ENCODE assay signal across 15 cellular contexts in the genomic region with DNA sequence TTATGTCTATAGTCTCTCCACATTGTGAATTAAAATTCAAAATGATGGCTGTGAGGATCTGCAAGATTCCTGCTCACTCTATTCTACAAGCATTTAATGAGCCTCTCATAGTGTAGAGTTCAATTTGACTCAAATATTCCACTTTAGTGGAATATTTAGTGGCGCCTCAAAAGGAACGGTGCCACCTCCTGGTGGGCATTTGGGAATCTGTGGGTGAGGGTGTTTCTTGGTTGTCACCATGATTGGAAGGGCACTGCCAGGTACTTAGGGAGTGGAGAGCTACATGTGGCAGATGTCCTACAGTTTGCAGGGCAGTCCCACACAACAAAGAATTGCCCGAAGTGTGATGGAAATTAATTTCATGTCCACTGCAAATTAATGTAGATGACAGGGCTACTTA. TPM values are rescaled to one million over a fixed set of nuclear protein-coding genes. Genes with fewer than 3 reads are reported as not detected.
DNase-seq lines count a peak whose midpoint lies in the region; ATAC-seq, FAIRE-seq and TF ChIP-seq lines count a peak whose summit lies in the region.
"Had no signal": no experiment of that assay in that cellular context is flagged by ENCODE, and none has a peak within 500 bp of the region (broad histone marks: within the 10 kb centered on the region; RNA-seq: fewer than 3 reads in every experiment).

No MANE protein-coding gene starts in this region.

- intact Hi-C loops in HCT116 (cut with micrococcal nuclease) = no loop called here
- intact Hi-C loops in gastrocnemius medialis (cut with DNase I; ENCODE audit: low total_unique reads) = no loop called here

- CTCF ChIA-PET in BJ (lab: Yijun Ruan, JAX) = interaction anchor here (0.9 to 1.8 kb wide), 4 partner anchors 11 to 113 kb away, joined by 3 to 4 read pairs (median 4); no protein-coding TSS in a partner anchor
- CTCF ChIA-PET in HCT116 (lab: Charles Lee) = interaction anchor here (0.8 to 1.3 kb wide), 2 partner anchors 203 to 256 kb away, joined by 3 to 5 read pairs; no protein-coding TSS in a partner anchor

- H4K20me1 ChIP-seq in HCT116 (ENCODE audit: insufficient read depth) (no peaks in the 10 kb centered on the region), keratinocyte (ENCODE audit: control insufficient read depth, extremely low read depth, insufficient read depth, low read length) (no peaks in the 10 kb centered on the region)

- TF ChIP-seq RAD21 in HCT116 (IDR thresholded peaks at IDR 0.05; ENCODE audit: low read depth) = peak; percentile 67

- TF ChIP-seq POLR2A in HCT116 (IDR thresholded peaks at IDR 0.05; ENCODE audit: borderline replicate concordance, extremely low read depth, insufficient read depth, insufficient read length) = no peak
- no peak for TF ChIP-seq POLR2A in gastrocnemius medialis (IDR thresholded peaks at IDR 0.05)

- no TSS peak for BruUV-seq in HCT116 (replicated peaks; lab: Mats Ljungman, UMichigan)

- no peak for FAIRE-seq in keratinocyte (lab: Jason Lieb, UNC)
- FAIRE-seq: islet of Langerhans had no signal

- no peaks in the 10 kb centered on the region for H3K36me3 ChIP-seq in BJ (ENCODE audit: control insufficient read depth, insufficient read depth, low read length)
- no peaks in the 10 kb centered on the region for H3K36me3 ChIP-seq in HCT116 (ENCODE audit: control insufficient read depth in 1 of 2, insufficient read depth in 2 of 2, low read length in 2 of 2)
- H3K36me3 ChIP-seq in keratinocyte (ENCODE audit: control insufficient read depth in 2 of 2, extremely low read depth in 1 of 2, insufficient read depth in 2 of 2, low read length in 2 of 2) = no peaks in the 10 kb centered on the region
- H3K36me3 ChIP-seq in gastrocnemius medialis = no peaks in the 10 kb centered on the region
- H3K36me3 ChIP-seq: uterus had no signal

- H2AFZ ChIP-seq in HCT116 (ENCODE audit: low read depth, low read length, poor library complexity, severe bottlenecking) (no peak overlapping the region), keratinocyte (ENCODE audit: control insufficient read depth, low read length) (no peak overlapping the region)

- H3K9me3 ChIP-seq in HCT116 (ENCODE audit: control insufficient read depth in 1 of 2, insufficient read depth in 1 of 2, low read depth in 1 of 2, low read length in 2 of 2) = no peaks in the 10 kb centered on the region
- H3K9me3 ChIP-seq in keratinocyte (ENCODE audit: control insufficient read depth, low read depth, low read length) = no peaks in the 10 kb centered on the region
- H3K9me3 ChIP-seq in gastrocnemius medialis = no peaks in the 10 kb centered on the region
- H3K9me3 ChIP-seq: uterus had no signal

- H3K9ac ChIP-seq in HCT116 (ENCODE audit: low read length) = no peak overlapping the region
- H3K9ac ChIP-seq in keratinocyte (ENCODE audit: control insufficient read depth, extremely low read depth, insufficient read depth, low read length) = no peak overlapping the region

- H3K79me2 ChIP-seq in HCT116 (ENCODE audit: insufficient read depth, low read length) (no peaks in the 10 kb centered on the region), keratinocyte (ENCODE audit: control insufficient read depth, insufficient read depth, low read length) (no peaks in the 10 kb centered on the region)

- H3K27ac ChIP-seq in HCT116 (ENCODE audit: low read depth, low read length) (no peak overlapping the region), keratinocyte (ENCODE audit: control insufficient read depth, insufficient read depth, low read length) (no peak overlapping the region), gastrocnemius medialis (no peak overlapping the region)
- H3K27ac ChIP-seq: uterus had no signal

- no peak overlapping the region for H3K4me2 ChIP-seq in HCT116 (ENCODE audit: low read length)
- no peak overlapping the region for H3K4me2 ChIP-seq in keratinocyte (ENCODE audit: control insufficient read depth, extremely low read depth, insufficient read depth, low read depth, low read length)

- DNase-seq in BJ (ENCODE audit: low read depth) (no peak), HCT116 (ENCODE audit: low read depth, low spot score) (peak; percentile 1), keratinocyte (ENCODE audit: low read depth, low spot score) (no peak), NCI-H1436 treated with DMSO at 0.1 percent for 48 hours (lab: John Stamatoyannopoulos, UW) (no peak), gastrocnemius medialis (no peak)
- DNase-seq: activated T-cell treated with anti-CD3 and anti-CD28 coated beads, Interleukin-2, amount 50 U/mL, for 24 hours; DMS79 treated with DMSO at 0.1 percent for 48 hours; HCEC 1CT; nucleus accumbens; T-helper 17 cell; uterus had no signal

- H3K4me3 ChIP-seq in BJ (ENCODE audit: low read depth, low read length) (no peak overlapping the region), HCT116 (replicated peaks in 1 of 2; ENCODE audit: low read depth in 1 of 2, low read length in 2 of 2) (no peak overlapping the region), WI38 (ENCODE audit: low read depth, low read length) (no peak overlapping the region), keratinocyte (ENCODE audit: control insufficient read depth in 2 of 3, extremely low read depth in 1 of 3, insufficient read depth in 2 of 3, low read depth in 1 of 3, low read length in 3 of 3) (no peak overlapping the region), gastrocnemius medialis (no peak overlapping the region)
- H3K4me3 ChIP-seq: uterus had no signal

- H3K9me1 ChIP-seq in keratinocyte (ENCODE audit: control insufficient read depth, extremely low read depth, insufficient read depth, low read length) = no peaks in the 10 kb centered on the region

- H3K27me3 ChIP-seq in BJ (ENCODE audit: control insufficient read depth, insufficient read depth, low read length) = no peaks in the 10 kb centered on the region; the same call in 1 of the 2 replicates
- H3K27me3 ChIP-seq in HCT116 (ENCODE audit: insufficient read depth, low read length) = no peaks in the 10 kb centered on the region
- H3K27me3 ChIP-seq in keratinocyte (ENCODE audit: control insufficient read depth, extremely low read depth, insufficient read depth, low read length) = no peaks in the 10 kb centered on the region
- H3K27me3 ChIP-seq in gastrocnemius medialis = no peaks in the 10 kb centered on the region
- H3K27me3 ChIP-seq: uterus had no signal

- POLR2A ChIA-PET in BJ (lab: Charles Lee) = no interaction called here
- POLR2A ChIA-PET in HCT116 (lab: Charles Lee) = no interaction called here

- TF ChIP-seq CTCF in BJ (IDR thresholded peaks at IDR 0.05; ENCODE audit: insufficient read depth, low read depth, low read length) (peak; percentile 30; the same call in 1 of the 2 replicates), HCT116 (IDR thresholded peaks at IDR 0.05 in 2 of 3, conservative IDR thresholded peaks at IDR 0.05 in 1 of 3; ENCODE audit: borderline replicate concordance in 1 of 3, insufficient read depth in 1 of 3, low read depth in 2 of 3, low read length in 2 of 3) (peak; percentile 49 to 56 (median 49); a peak in 5 of 6 replicates), WI38 (IDR thresholded peaks at IDR 0.05; ENCODE audit: low read depth, low read length) (0 out of 2 replicates have a peak, but pooled peaks have one; percentile 13), keratinocyte (optimal IDR thresholded peaks at IDR 0.05 in 1 of 3, IDR thresholded peaks at IDR 0.05 in 1 of 3, conservative IDR thresholded peaks at IDR 0.05 in 1 of 3; ENCODE audit: extremely low read depth in 1 of 3, insufficient read depth in 2 of 3, low read length in 3 of 3) (peak in 2 of 3 experiments; percentile 7 to 46), gastrocnemius medialis (IDR thresholded peaks at IDR 0.05 in 4 of 5, conservative IDR thresholded peaks at IDR 0.05 in 1 of 5) (peak in 1 of 5 experiments; percentile 21)

- H3K9me2 ChIP-seq in HCT116 (ENCODE audit: insufficient read depth) = no peaks in the 10 kb centered on the region

- ATAC-seq in HCT116 (peak; percentile 84), HG03039 (IDR thresholded peaks at IDR 0.05; ENCODE audit: unreplicated experiment) (no peak), HG03520 (IDR thresholded peaks at IDR 0.05; ENCODE audit: unreplicated experiment) (no peak), gastrocnemius medialis (no peak)
- ATAC-seq: T-helper 17 cell had no signal

- no peaks in the 10 kb centered on the region for H3K4me1 ChIP-seq in HCT116 (ENCODE audit: control insufficient read depth in 1 of 2, insufficient read depth in 2 of 2, low read length in 2 of 2)
- H3K4me1 ChIP-seq in keratinocyte (ENCODE audit: control insufficient read depth, extremely low read depth, insufficient read depth, low read length) = no peaks in the 10 kb centered on the region
- H3K4me1 ChIP-seq in gastrocnemius medialis = no peaks in the 10 kb centered on the region
- H3K4me1 ChIP-seq: uterus had no signal

- in situ Hi-C loops in gastrocnemius medialis (cut with MboI; ENCODE audit: low sequenced_read_pairs in 4 of 4) = no loop called here

- RAD21 ChIA-PET in HCT116 (lab: Charles Lee; ENCODE audit: low non-redundant PET in 1 of 2, low total read pairs in 2 of 2, uncharacterized antibody in 2 of 2, unreplicated experiment in 2 of 2) = no interaction called here

- dilution Hi-C loops in keratinocyte (cut with MboI; ENCODE audit: extremely low pct_ligation_motif_present, low sequenced_read_pairs) = no loop called here

RNA-seq across cellular contexts. Expression of a gene that starts 21.5 kb away (rescaled TPM):
- polyA plus RNA-seq in BJ (2011; rRNA removed) (0.83 and 1.3 TPM in 2 replicates), keratinocyte (0.31 to 1.00 TPM (median 0.32 TPM) in 3 replicates)
- polyA minus RNA-seq in BJ (2011; rRNA and poly(A)+ RNA removed) = 0.57 and 1.2 TPM in 2 replicates
- total RNA-seq in HCT116 (2021; ENCODE audit: unreplicated experiment) (not detected), gastrocnemius medialis (1 to 10 TPM in 1 of 4 donors, under 1 TPM in 3; 0.24 to 2.1 (median 0.44) TPM)
- 0.44 and 1.2 TPM in 2 replicates for polyA plus RNA-seq in HCT116 (2012)
- 0.25 TPM for polyA plus RNA-seq in keratinocyte (2011; ENCODE audit: low read depth)
- polyA plus RNA-seq in keratinocyte (2011; cell fraction: cytosol; rRNA removed) = 0.19 and 0.21 TPM in 2 replicates
- polyA plus RNA-seq in keratinocyte (2011; cell fraction: nucleus; rRNA removed) = 2.1 and 2.7 TPM in 2 replicates
- 1.3 and 3.0 TPM in 2 replicates for polyA plus RNA-seq in keratinocyte (2012; ENCODE audit: low replicate concordance)
- polyA minus RNA-seq in keratinocyte = 0.36 to 1.2 TPM (median 0.49 TPM) in 3 replicates
- not detected for polyA minus RNA-seq in keratinocyte (2011; cell fraction: cytosol; rRNA and poly(A)+ RNA removed)
- polyA minus RNA-seq in keratinocyte (2011; cell fraction: nucleus; rRNA and poly(A)+ RNA removed) = 0.63 and 0.93 TPM in 2 replicates

RNA-seq across cellular contexts. Expression of a gene that starts 50.4 kb away (rescaled TPM):
- polyA plus RNA-seq in BJ (2011; rRNA removed) (9.6 and 13.8 TPM in 2 replicates), keratinocyte (7.6 to 15.8 TPM (median 14.9 TPM) in 3 replicates)
- polyA minus RNA-seq in BJ (2011; rRNA and poly(A)+ RNA removed) = 4.9 and 5.0 TPM in 2 replicates
- total RNA-seq in HCT116 (2021; ENCODE audit: unreplicated experiment) (47.5 TPM), gastrocnemius medialis (10 to 100 TPM; 28.7 to 43.7 (median 39.7) TPM)
- 18.2 and 24.2 TPM in 2 replicates for polyA plus RNA-seq in HCT116 (2012)
- 14.7 TPM for polyA plus RNA-seq in keratinocyte (2011; ENCODE audit: low read depth)
- 7.8 and 16.0 TPM in 2 replicates for polyA plus RNA-seq in keratinocyte (2011; cell fraction: cytosol; rRNA removed)
- 7.6 and 9.9 TPM in 2 replicates for polyA plus RNA-seq in keratinocyte (2011; cell fraction: nucleus; rRNA removed)
- polyA plus RNA-seq in keratinocyte (2012; ENCODE audit: low replicate concordance) = 10.2 and 21.7 TPM in 2 replicates
- polyA minus RNA-seq in keratinocyte = 4.9 to 15.1 TPM (median 5.5 TPM) in 3 replicates
- polyA minus RNA-seq in keratinocyte (2011; cell fraction: cytosol; rRNA and poly(A)+ RNA removed) = 10.0 TPM
- 3.5 and 7.2 TPM in 2 replicates for polyA minus RNA-seq in keratinocyte (2011; cell fraction: nucleus; rRNA and poly(A)+ RNA removed)
